In the genomic region with DNA sequence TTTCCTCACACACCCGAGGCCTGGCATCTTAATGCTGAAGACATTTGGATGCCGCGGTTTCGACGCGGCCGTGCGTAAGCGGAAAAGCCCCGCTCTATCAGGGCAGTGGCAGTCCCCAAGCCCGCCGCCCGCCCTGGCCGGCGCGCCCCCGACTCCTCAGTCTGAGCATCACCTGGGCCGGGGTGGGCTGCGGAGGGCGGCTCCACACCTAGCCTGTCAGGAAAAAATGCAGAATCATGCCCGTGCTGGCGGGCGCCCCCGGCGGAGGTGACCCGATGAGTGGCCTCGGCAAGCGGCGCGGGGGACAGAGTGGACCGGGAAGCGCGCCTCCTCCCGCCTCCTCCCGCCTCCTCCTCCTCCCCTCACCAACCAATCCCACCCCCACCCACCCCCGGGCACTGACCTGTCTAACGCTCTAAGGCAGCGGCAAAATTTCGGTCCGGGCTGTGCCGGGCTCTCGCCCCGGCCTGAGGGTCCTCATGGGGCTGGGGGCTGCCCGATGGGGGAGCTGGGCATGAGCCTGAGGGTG, we compare ENCODE assay signal across 8 cellular contexts. TPM values are rescaled to one million over a fixed set of nuclear protein-coding genes. Genes with fewer than 3 reads are reported as not detected.
DNase-seq lines count a peak whose midpoint lies in the region; ATAC-seq and TF ChIP-seq lines count a peak whose summit lies in the region.

No MANE protein-coding gene starts in this region.

- 0 to 2% methylated on average over 16 to 43 of the region's 44 CpGs for whole genome bisulfite sequencing in testis, 2 donors

- H3K9me3 ChIP-seq in OCI-LY1 (ENCODE audit: low read length) (no peaks in the 10 kb centered on the region), testis (no peaks in the 10 kb centered on the region)

- H3K4me1 ChIP-seq in OCI-LY1 (ENCODE audit: insufficient read depth, low read length, severe bottlenecking) (peaks cover 17% of the 10 kb centered on the region), testis (peaks cover 13% of the 10 kb centered on the region)

- intact Hi-C loops in testis (cut with DNase I; ENCODE audit: low total_unique reads) = no loop called here

- no peaks in the 10 kb centered on the region for H3K9me2 ChIP-seq in OCI-LY1 (ENCODE audit: low read depth, low read length)

- in situ Hi-C loops in GM13976 (cut with MboI; ENCODE audit: low sequenced_read_pairs, unreplicated experiment) = no loop called here

- no peak for TF ChIP-seq POLR2A in testis (IDR thresholded peaks at IDR 0.05)

- H3F3A ChIP-seq in OCI-LY1 (ENCODE audit: insufficient read depth, low read length) = no peaks in the 10 kb centered on the region

- H2AFZ ChIP-seq in OCI-LY1 (ENCODE audit: low read length) = peak overlapping the region; percentile 67

- no peaks in the 10 kb centered on the region for H3K36me3 ChIP-seq in OCI-LY1 (ENCODE audit: insufficient read depth, low read length)
- H3K36me3 ChIP-seq in testis (ENCODE audit: low read depth, missing control alignments) = no peaks in the 10 kb centered on the region

- H3K27ac ChIP-seq in OCI-LY1 (ENCODE audit: low read depth, low read length, poor library complexity, severe bottlenecking) (no peak overlapping the region), testis (no peak overlapping the region)

- H3K4me2 ChIP-seq in OCI-LY1 (ENCODE audit: low read length) = peak overlapping the region; percentile 87

- peak overlapping the region; percentile 75 for H3K9ac ChIP-seq in OCI-LY1 (ENCODE audit: low read length)

- peak; percentile 18 for TF ChIP-seq CTCF in GM13976 (IDR thresholded peaks at IDR 0.05; ENCODE audit: borderline replicate concordance, control extremely low read depth, extremely low read depth, insufficient read depth, missing control alignments)
- no peak for TF ChIP-seq CTCF in OCI-LY1 (IDR thresholded peaks at IDR 0.05; ENCODE audit: low read length)
- no peak for TF ChIP-seq CTCF in cardiac fibroblast (IDR thresholded peaks at IDR 0.05; ENCODE audit: low read depth, low read length)
- no peak for TF ChIP-seq CTCF in testis (IDR thresholded peaks at IDR 0.05)

- H4K20me1 ChIP-seq in OCI-LY1 (ENCODE audit: insufficient read depth, low read length) = no peaks in the 10 kb centered on the region

- H3K79me2 ChIP-seq in OCI-LY1 (ENCODE audit: insufficient read depth, low read length) = no peaks in the 10 kb centered on the region

- H3K4me3 ChIP-seq in OCI-LY1 (ENCODE audit: low read depth, low read length, poor library complexity, severe bottlenecking) (peak overlapping the region; percentile 71), cardiac fibroblast (replicated peaks in 1 of 2; ENCODE audit: low read depth in 2 of 2, low read length in 2 of 2) (peak overlapping the region; percentile 51 to 59), testis (peak overlapping the region; percentile 44 to 68)

- no peaks in the 10 kb centered on the region; the same call in 1 of the 2 replicates for H3K27me3 ChIP-seq in OCI-LY1 (ENCODE audit: insufficient read depth, low read length)
- no peaks in the 10 kb centered on the region for H3K27me3 ChIP-seq in testis

- peak; percentile 33 for DNase-seq in 8988T
- DNase-seq in GM13976 (ENCODE audit: low spot score) = peak; percentile 52
- no peak for DNase-seq in cardiac fibroblast (ENCODE audit: low read depth in 2 of 2)
- DNase-seq in left lobe of liver (ENCODE audit: low spot score) = peak; percentile 44
- peak; percentile 14 for DNase-seq in testis
- DNase-seq in KG1 (lab: John Stamatoyannopoulos, UW) = no peak

- ATAC-seq in left lobe of liver (peak; percentile 50), GM19328 (IDR thresholded peaks at IDR 0.05; ENCODE audit: unreplicated experiment) (no peak)

RNA-seq across cellular contexts. Expression of gene B4GALNT1, which starts 0.6 kb away (rescaled TPM):
- total RNA-seq in left lobe of liver (0.60 TPM), testis (1 to 10 TPM; 2.3 to 3.2 TPM)
- polyA plus RNA-seq in testis (ENCODE audit: insufficient read depth, low read depth, low replicate concordance) = 1.8 TPM

RNA-seq across cellular contexts. Expression of gene ARHGEF25, which starts 21.2 kb away (rescaled TPM):
- 1.5 TPM for total RNA-seq in left lobe of liver
- total RNA-seq in testis = 10 to 100 TPM; 18.0 to 26.5 TPM
- polyA plus RNA-seq in testis (ENCODE audit: insufficient read depth, low read depth, low replicate concordance) = 18.7 TPM

RNA-seq across cellular contexts. Expression of gene DTX3, which starts 27.8 kb away (rescaled TPM):
- 2.2 TPM for total RNA-seq in left lobe of liver
- 10 to 100 TPM; 45.0 to 60.4 TPM for total RNA-seq in testis
- polyA plus RNA-seq in testis (ENCODE audit: insufficient read depth, low read depth, low replicate concordance) = 37.9 TPM

RNA-seq across cellular contexts. Expression of gene PIP4K2C, which starts 41.4 kb away (rescaled TPM):
- total RNA-seq in left lobe of liver (11.8 TPM), testis (10 to 100 TPM; 47.6 to 54.6 TPM)
- 78.0 TPM for polyA plus RNA-seq in testis (ENCODE audit: insufficient read depth, low read depth, low replicate concordance)

Comparison
In these comparisons a context has a peak if more than half of its experiments do, and no peak if none do; other contexts are left out.
1. DNase-seq: peak in 8988T (single experiment), GM13976 (single experiment), left lobe of liver (single experiment) and testis (single experiment); none in cardiac fibroblast (0 of 2) and KG1 (single experiment).
2. RNA of gene DTX3, which starts 27.8 kb away (total RNA-seq): 45.0 to 60.4 TPM in testis; 2.2 TPM in left lobe of liver (single experiment); every median in the first group is over 10 times any median in the second.
3. Peak in every context shown above with its lines, with median percentiles within 50 percentile points of each other: H3K4me3 ChIP-seq.